Comparison of ENCODE assay signal across 27 cellular contexts in genomic region chr2:108240966-108241365, GRCh38. TPM values are rescaled to one million over a fixed set of nuclear protein-coding genes. Genes with fewer than 3 reads are reported as not detected.
DNase-seq lines count a peak whose midpoint lies in the region; ATAC-seq, FAIRE-seq and TF ChIP-seq lines count a peak whose summit lies in the region.
"Had no signal": no experiment of that assay in that cellular context is flagged by ENCODE, and none has a peak within 500 bp of the region (broad histone marks: within the 10 kb centered on the region; RNA-seq: fewer than 3 reads in every experiment).

No MANE protein-coding gene starts in this region.

- dilution Hi-C loops in keratinocyte (cut with MboI; ENCODE audit: extremely low pct_ligation_motif_present, low sequenced_read_pairs): no loop called here

- H4K5ac ChIP-seq in H1 (ENCODE audit: insufficient read length, low read depth, low read length): no peak overlapping the region

- H3K36me3 ChIP-seq in H1 (ENCODE audit: control insufficient read depth in 2 of 4, insufficient read depth in 4 of 4, low read length in 3 of 4) (no peaks in the 10 kb centered on the region), keratinocyte (ENCODE audit: control insufficient read depth in 2 of 2, extremely low read depth in 1 of 2, insufficient read depth in 2 of 2, low read length in 2 of 2) (no peaks in the 10 kb centered on the region)
- H3K36me3 ChIP-seq: BE2C had no signal

- peaks cover 14 to 26% of the 10 kb centered on the region in 2 experiments for H3K9me3 ChIP-seq in H1 (ENCODE audit: insufficient read depth in 2 of 2, low read depth in 1 of 2, low read length in 1 of 2)
- peaks cover 2% of the 10 kb centered on the region for H3K9me3 ChIP-seq in keratinocyte (ENCODE audit: control insufficient read depth, low read depth, low read length)
- H3K9me3 ChIP-seq: BE2C had no signal

- H3K27ac Mint-ChIP-seq in activated T-cell treated with anti-CD3 and anti-CD28 coated beads, Interleukin-2, amount 50 U/mL, for 72 hours: no peak overlapping the region
- H3K27ac Mint-ChIP-seq: CD14-positive monocyte; CD4-positive, alpha-beta T cell; CD8-positive, alpha-beta memory T cell; H9 had no signal

- H2AK5ac ChIP-seq in H1 (ENCODE audit: low read depth, low read length): no peak overlapping the region

- TF ChIP-seq EP300 in H1 (IDR thresholded peaks at IDR 0.05; ENCODE audit: borderline replicate concordance in 1 of 2, low read depth in 2 of 2, low read length in 2 of 2): no peak

- FAIRE-seq in H1 (lab: Jason Lieb, UNC) (peak; percentile 13), keratinocyte (lab: Jason Lieb, UNC) (peak; percentile 26)
- FAIRE-seq: D721Med, GM12878, GM19239 had no signal

- no peaks in the 10 kb centered on the region for H4K20me1 ChIP-seq in H1 (replicated peaks in 1 of 2; ENCODE audit: control insufficient read depth in 1 of 2, insufficient read depth in 2 of 2, low read length in 2 of 2)
- H4K20me1 ChIP-seq in keratinocyte (ENCODE audit: control insufficient read depth, extremely low read depth, insufficient read depth, low read length): no peaks in the 10 kb centered on the region
- H4K20me1 ChIP-seq: BLaER1 treated with 17β-estradiol and CSF1 and Interleukin-3, amounts not matched to agents 10 nM and 100 nM had no signal

- WGBS in H1 (ENCODE audit: extremely low coverage in 1 of 2, insufficient coverage in 1 of 2, insufficient read length in 1 of 2, insufficient replicate concordance in 2 of 2, low coverage in 1 of 2, low lambda C conversion rate in 2 of 2, missing lambda C conversion rate in 1 of 2), 2 experiments: 89% methylated on average over 5 of the region's 5 CpGs; no CpG with 5 or more reads in 1 of the 2 experiments

- no peak overlapping the region for H3K14ac ChIP-seq in H1 (ENCODE audit: insufficient read length)

- no peak overlapping the region for H2BK15ac ChIP-seq in H1 (ENCODE audit: low read length)

- ATAC-seq in activated T-cell treated with anti-CD3 and anti-CD28 coated beads, Interleukin-2, amount 50 U/mL, for 72 hours (replicated peaks in 1 of 2): no peak
- ATAC-seq: GM12878, HCT116 had no signal

- H3K27me3 Mint-ChIP-seq in activated T-cell treated with anti-CD3 and anti-CD28 coated beads, Interleukin-2, amount 50 U/mL, for 72 hours (ENCODE audit: low read depth): no peaks in the 10 kb centered on the region

- H3K79me1 ChIP-seq in H1 (ENCODE audit: low read depth, low read length): no peaks in the 10 kb centered on the region

- peak; percentile 25 for DNase-seq in LoVo (ENCODE audit: low spot score)
- peak; percentile 83 to 84 for DNase-seq in NCI-H526 (lab: John Stamatoyannopoulos, UW)
- no peak for DNase-seq in H1 (ENCODE audit: low read depth in 1 of 2, low spot score in 2 of 2)
- DNase-seq in keratinocyte (ENCODE audit: low read depth, low spot score): no peak
- no peak for DNase-seq in NCI-H1105 treated with DMSO at 0.1 percent for 48 hours (lab: John Stamatoyannopoulos, UW)
- no peak for DNase-seq in NCI-H1105 (lab: John Stamatoyannopoulos, UW)
- DNase-seq in stimulated activated CD8-positive, alpha-beta memory T cell treated with anti-CD3 and anti-CD28 coated beads, Interleukin-4, amount 100 ng/mL, for 48 hours: no peak
- DNase-seq in activated T-cell treated with anti-CD3 and anti-CD28 coated beads, Interleukin-2, amount 50 U/mL, for 72 hours: no peak
- DNase-seq: BE2C; CD4-positive, alpha-beta T cell; CD8-positive, alpha-beta memory T cell; DMS 273 treated with DMSO at 0.1 percent for 48 hours; DMS79; EL; GDM1; GM23248; H9 had no signal

- H3K36me3 Mint-ChIP-seq in activated T-cell treated with anti-CD3 and anti-CD28 coated beads, Interleukin-2, amount 50 U/mL, for 72 hours (ENCODE audit: insufficient read depth in 2 of 2): peaks cover 0 to under 1% of the 10 kb centered on the region in 2 donors
- H3K36me3 Mint-ChIP-seq: CD14-positive monocyte; CD8-positive, alpha-beta memory T cell had no signal

- POLR2A ChIA-PET in H1 (lab: Charles Lee; ENCODE audit: partially characterized antibody): no interaction called here

- no peak for TF ChIP-seq CTCF in H1 (IDR thresholded peaks at IDR 0.05; ENCODE audit: control extremely low read depth in 1 of 3, insufficient read depth in 1 of 3, low read depth in 1 of 3, low read length in 3 of 3)
- TF ChIP-seq CTCF in keratinocyte (optimal IDR thresholded peaks at IDR 0.05 in 1 of 3, IDR thresholded peaks at IDR 0.05 in 1 of 3, conservative IDR thresholded peaks at IDR 0.05 in 1 of 3; ENCODE audit: extremely low read depth in 1 of 3, insufficient read depth in 2 of 3, low read length in 3 of 3): no peak

- H2BK20ac ChIP-seq in H1 (ENCODE audit: low read length): no peak overlapping the region

- no peaks in the 10 kb centered on the region for H3K9me1 ChIP-seq in keratinocyte (ENCODE audit: control insufficient read depth, extremely low read depth, insufficient read depth, low read length)

- no peak overlapping the region for H3K23ac ChIP-seq in H1 (ENCODE audit: insufficient read length)

- CTCF ChIA-PET in H1 (lab: Charles Lee; ENCODE audit: partially characterized antibody): no interaction called here

- no peak overlapping the region for H2BK120ac ChIP-seq in H1 (replicated peaks; ENCODE audit: low read depth, low read length)

- peaks cover under 1 to 3% of the 10 kb centered on the region in 2 donors for H3K9me3 Mint-ChIP-seq in activated T-cell treated with anti-CD3 and anti-CD28 coated beads, Interleukin-2, amount 50 U/mL, for 72 hours

- H3K4ac ChIP-seq in H1 (replicated peaks; ENCODE audit: insufficient read length, low read depth, low read length): no peak overlapping the region

- no peak overlapping the region for H4K91ac ChIP-seq in H1 (replicated peaks; ENCODE audit: insufficient read length, low read length)

- no peaks in the 10 kb centered on the region; a peak in 1 of 7 replicates for H3K27me3 ChIP-seq in H1 (replicated peaks in 1 of 4; ENCODE audit: control insufficient read depth in 3 of 4, extremely low read depth in 1 of 4, insufficient read depth in 3 of 4, low read length in 3 of 4)
- no peaks in the 10 kb centered on the region for H3K27me3 ChIP-seq in keratinocyte (ENCODE audit: control insufficient read depth, extremely low read depth, insufficient read depth, low read length)
- H3K27me3 ChIP-seq: BE2C; BLaER1 treated with 17β-estradiol and CSF1 and Interleukin-3, amounts not matched to agents 10 nM and 100 nM had no signal

- H4K8ac ChIP-seq in H1 (ENCODE audit: extremely low read depth, insufficient read depth, low read length): no peak overlapping the region

- no peak overlapping the region for H3K18ac ChIP-seq in H1 (ENCODE audit: extremely low read depth, low read length)

- no peak overlapping the region for H3K4me3 Mint-ChIP-seq in activated T-cell treated with anti-CD3 and anti-CD28 coated beads, Interleukin-2, amount 50 U/mL, for 72 hours
- H3K4me3 Mint-ChIP-seq: CD14-positive monocyte; CD4-positive, alpha-beta T cell; CD8-positive, alpha-beta memory T cell; H9 had no signal

- no peak overlapping the region for H2AFZ ChIP-seq in H1 (ENCODE audit: low read length)
- H2AFZ ChIP-seq in keratinocyte (ENCODE audit: control insufficient read depth, low read length): no peak overlapping the region
- H2AFZ ChIP-seq: GM23248 had no signal

- H3K4me1 ChIP-seq in H1 (replicated peaks in 1 of 4; ENCODE audit: control insufficient read depth in 3 of 4, insufficient read depth in 4 of 4, low read length in 3 of 4) (no peaks in the 10 kb centered on the region), keratinocyte (ENCODE audit: control insufficient read depth, extremely low read depth, insufficient read depth, low read length) (peaks cover 6% of the 10 kb centered on the region)
- H3K4me1 ChIP-seq: BE2C; BLaER1 treated with 17β-estradiol and CSF1 and Interleukin-3, amounts not matched to agents 10 nM and 100 nM had no signal

- H3K4me2 ChIP-seq in H1 (ENCODE audit: insufficient read depth in 1 of 2, low read depth in 2 of 2, low read length in 2 of 2) (no peak overlapping the region), keratinocyte (ENCODE audit: control insufficient read depth, extremely low read depth, insufficient read depth, low read depth, low read length) (no peak overlapping the region)
- H3K4me2 ChIP-seq: BLaER1 treated with 17β-estradiol and CSF1 and Interleukin-3, amounts not matched to agents 10 nM and 100 nM had no signal

- TF ChIP-seq POLR2A in H1 (IDR thresholded peaks at IDR 0.05; ENCODE audit: control extremely low read depth in 1 of 2, low read depth in 2 of 2, low read length in 2 of 2): no peak

- H3K4me3 ChIP-seq in H1 (ENCODE audit: extremely low read depth in 1 of 4, insufficient read depth in 2 of 4, low read depth in 3 of 4, low read length in 4 of 4) (no peak overlapping the region), keratinocyte (ENCODE audit: control insufficient read depth in 2 of 3, extremely low read depth in 1 of 3, insufficient read depth in 2 of 3, low read depth in 1 of 3, low read length in 3 of 3) (no peak overlapping the region)
- H3K4me3 ChIP-seq: BLaER1 treated with 17β-estradiol and CSF1 and Interleukin-3, amounts not matched to agents 10 nM and 100 nM; GM12878; GM23248 had no signal

- no peaks in the 10 kb centered on the region for H3K4me1 Mint-ChIP-seq in activated T-cell treated with anti-CD3 and anti-CD28 coated beads, Interleukin-2, amount 50 U/mL, for 72 hours (ENCODE audit: low read depth)
- H3K4me1 Mint-ChIP-seq: CD14-positive monocyte; CD8-positive, alpha-beta memory T cell; H9 had no signal

- H3K27ac ChIP-seq in H1 (ENCODE audit: low read depth, low read length) (no peak overlapping the region), keratinocyte (ENCODE audit: control insufficient read depth, insufficient read depth, low read length) (no peak overlapping the region)
- H3K27ac ChIP-seq: BLaER1 treated with 17β-estradiol and CSF1 and Interleukin-3, amounts not matched to agents 10 nM and 100 nM; GM23248 had no signal

- H3K23me2 ChIP-seq in H1 (ENCODE audit: low read depth, low read length): no peaks in the 10 kb centered on the region

- no peak overlapping the region for H2BK5ac ChIP-seq in H1 (ENCODE audit: low read depth, low read length)

- H3K56ac ChIP-seq in H1 (replicated peaks; ENCODE audit: insufficient read length, low read depth, low read length): no peak overlapping the region

- no peak overlapping the region for H3K9ac ChIP-seq in H1 (replicated peaks in 1 of 4; ENCODE audit: extremely low read depth in 1 of 4, low read depth in 3 of 4, low read length in 3 of 4)
- H3K9ac ChIP-seq in keratinocyte (ENCODE audit: control insufficient read depth, extremely low read depth, insufficient read depth, low read length): no peak overlapping the region
- H3K9ac ChIP-seq: BLaER1 treated with 17β-estradiol and CSF1 and Interleukin-3, amounts not matched to agents 10 nM and 100 nM; GM23248 had no signal

- no peak overlapping the region for H2BK12ac ChIP-seq in H1 (ENCODE audit: low read depth, low read length)

- H3K79me2 ChIP-seq in H1 (ENCODE audit: control insufficient read depth in 1 of 2, insufficient read depth in 2 of 2, low read length in 2 of 2): no peaks in the 10 kb centered on the region
- no peaks in the 10 kb centered on the region for H3K79me2 ChIP-seq in keratinocyte (ENCODE audit: control insufficient read depth, insufficient read depth, low read length)

- TF ChIP-seq RAD21 in H1 (IDR thresholded peaks at IDR 0.05 in 1 of 2, conservative IDR thresholded peaks at IDR 0.05 in 1 of 2; ENCODE audit: low read depth in 2 of 2, low read length in 2 of 2): no peak

RNA-seq across cellular contexts. Expression of gene SULT1C3, which starts 1.2 kb away (rescaled TPM):
- total RNA-seq in H1 (2021; fragmentation: NEBNext Ultra II Directional; extraction: Animal tissue kit (Norgen Biotek cat#: 25700)): not detected in 2 replicates
- not detected in 2 replicates for polyA plus RNA-seq in H1 (2011; rRNA removed)
- polyA plus RNA-seq in H1 (2011; cell fraction: cytosol; rRNA removed): not detected
- not detected for polyA plus RNA-seq in H1 (2011; cell fraction: nucleus; rRNA removed)
- not detected in 4 replicates for polyA plus RNA-seq in H1 (2012, experiment 1 of 2)
- polyA plus RNA-seq in H1 (2012, experiment 2 of 2): not detected
- polyA plus RNA-seq in H1 (2013, experiment 1 of 2): not detected
- polyA plus RNA-seq in H1 (2013, experiment 2 of 2): not detected
- polyA minus RNA-seq in H1 (2011; rRNA and poly(A)+ RNA removed): not detected in 2 replicates
- not detected for polyA minus RNA-seq in H1 (2011; cell fraction: cytosol; rRNA and poly(A)+ RNA removed)
- not detected for polyA minus RNA-seq in H1 (2011; cell fraction: nucleus; rRNA and poly(A)+ RNA removed)
- polyA plus RNA-seq in keratinocyte: not detected in 3 replicates
- polyA plus RNA-seq in keratinocyte (2011; ENCODE audit: low read depth): not detected
- not detected in 2 replicates for polyA plus RNA-seq in keratinocyte (2011; cell fraction: cytosol; rRNA removed)
- polyA plus RNA-seq in keratinocyte (2011; cell fraction: nucleus; rRNA removed): not detected in 2 replicates
- 0.20 TPM in 1 of 2 replicates, not detected in the other for polyA plus RNA-seq in keratinocyte (2012; ENCODE audit: low replicate concordance)
- polyA minus RNA-seq in keratinocyte: not detected in 3 replicates
- not detected for polyA minus RNA-seq in keratinocyte (2011; cell fraction: cytosol; rRNA and poly(A)+ RNA removed)
- not detected in 2 replicates for polyA minus RNA-seq in keratinocyte (2011; cell fraction: nucleus; rRNA and poly(A)+ RNA removed)
- not detected for total RNA-seq in activated T-cell treated with anti-CD3 and anti-CD28 coated beads, Interleukin-2, amount 50 U/mL, for 72 hours
- total RNA-seq: A172; A673; CD4-positive, alpha-beta T cell; CD8-positive, alpha-beta memory T cell; GM12878; GM23248; H4; H9 had no signal
- polyA plus RNA-seq: AG04450; CD14-positive monocyte; CD8-positive, alpha-beta memory T cell; GM12878; GM23248 had no signal

RNA-seq across cellular contexts. Expression of gene SULT1C2, which starts 47.7 kb away (rescaled TPM):
- 1.9 and 2.2 TPM in 2 replicates for total RNA-seq in H1 (2021; fragmentation: NEBNext Ultra II Directional; extraction: Animal tissue kit (Norgen Biotek cat#: 25700))
- polyA plus RNA-seq in H1 (2011; rRNA removed) (1.6 and 2.8 TPM in 2 replicates), keratinocyte (0.06 TPM in 1 of 3 replicates, not detected in the others)
- polyA plus RNA-seq in H1 (2011; cell fraction: cytosol; rRNA removed): 3.4 TPM
- polyA plus RNA-seq in H1 (2011; cell fraction: nucleus; rRNA removed): 2.5 TPM
- polyA plus RNA-seq in H1 (2012, experiment 1 of 2): 0.91 to 2.8 TPM (median 2.4 TPM) in 4 replicates
- polyA plus RNA-seq in H1 (2012, experiment 2 of 2): 0.21 TPM
- 2.5 TPM for polyA plus RNA-seq in H1 (2013, experiment 1 of 2)
- 2.6 TPM for polyA plus RNA-seq in H1 (2013, experiment 2 of 2)
- 1.8 and 2.5 TPM in 2 replicates for polyA minus RNA-seq in H1 (2011; rRNA and poly(A)+ RNA removed)
- 0.73 TPM for polyA minus RNA-seq in H1 (2011; cell fraction: cytosol; rRNA and poly(A)+ RNA removed)
- polyA minus RNA-seq in H1 (2011; cell fraction: nucleus; rRNA and poly(A)+ RNA removed): 6.7 TPM
- not detected for polyA plus RNA-seq in keratinocyte (2011; ENCODE audit: low read depth)
- not detected in 2 replicates for polyA plus RNA-seq in keratinocyte (2011; cell fraction: cytosol; rRNA removed)
- polyA plus RNA-seq in keratinocyte (2011; cell fraction: nucleus; rRNA removed): 0.05 TPM in 1 of 2 replicates, not detected in the other
- polyA plus RNA-seq in keratinocyte (2012; ENCODE audit: low replicate concordance): 0.08 TPM in 1 of 2 replicates, not detected in the other
- not detected in 3 replicates for polyA minus RNA-seq in keratinocyte
- not detected for polyA minus RNA-seq in keratinocyte (2011; cell fraction: cytosol; rRNA and poly(A)+ RNA removed)
- polyA minus RNA-seq in keratinocyte (2011; cell fraction: nucleus; rRNA and poly(A)+ RNA removed): not detected in 2 replicates
- not detected for total RNA-seq in activated T-cell treated with anti-CD3 and anti-CD28 coated beads, Interleukin-2, amount 50 U/mL, for 72 hours
- total RNA-seq: A172; A673; CD4-positive, alpha-beta T cell; CD8-positive, alpha-beta memory T cell; GM23248 had no signal
- polyA plus RNA-seq: CD14-positive monocyte; CD8-positive, alpha-beta memory T cell; GM23248 had no signal

Comparison
In these comparisons a context has a peak if more than half of its experiments do, and no peak if none do; other contexts are left out.
1. DNase-seq: peak in LoVo (single experiment) and NCI-H526 (2 of 2); none in H1 (0 of 2), keratinocyte (single experiment), NCI-H1105 treated with DMSO at 0.1 percent for 48 hours (single experiment), NCI-H1105 (single experiment), stimulated activated CD8-positive, alpha-beta memory T cell treated with anti-CD3 and anti-CD28 coated beads, Interleukin-4, amount 100 ng/mL, for 48 hours (single experiment) and activated T-cell treated with anti-CD3 and anti-CD28 coated beads, Interleukin-2, amount 50 U/mL, for 72 hours (0 of 2).